13 cellular contexts compared by ENCODE assay signal in the genomic region with DNA sequence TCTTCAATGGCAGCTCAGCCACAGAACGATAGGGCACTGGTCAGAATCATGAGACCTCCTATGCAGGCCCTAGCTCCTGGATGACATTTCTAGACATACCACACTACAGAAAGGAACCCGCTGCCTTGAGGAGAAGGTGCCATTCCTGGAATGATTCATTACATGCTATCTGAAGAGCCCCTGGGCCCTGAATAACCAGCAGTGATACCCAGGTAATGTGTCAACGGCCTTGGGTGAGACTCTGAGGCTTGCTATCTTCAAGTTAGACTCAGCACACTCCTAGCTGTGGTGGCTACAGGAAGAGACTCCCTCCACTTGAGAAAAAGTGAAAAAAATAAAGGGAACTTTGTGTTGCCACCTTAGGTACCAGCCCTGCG.
DNase-seq lines count a peak whose midpoint lies in the region; ATAC-seq and TF ChIP-seq lines count a peak whose summit lies in the region.
"Had no signal": no experiment of that assay in that cellular context is flagged by ENCODE, and none has a peak within 500 bp of the region (broad histone marks: within the 10 kb centered on the region; RNA-seq: fewer than 3 reads in every experiment).

No MANE protein-coding gene starts in this region.

- H3K4me3 Mint-ChIP-seq in activated CD4-positive, alpha-beta memory T cell treated with anti-CD3 and anti-CD28 coated beads for 36 hours: no peak overlapping the region
- H3K4me3 Mint-ChIP-seq in activated CD4-positive, alpha-beta memory T cell treated with anti-CD3 and anti-CD28 coated beads, Interleukin-2, amount 10 ng/mL, durations not matched to agents 7 days and 5 days: no peak overlapping the region
- no peak overlapping the region for H3K4me3 Mint-ChIP-seq in activated T-helper 17 cell treated with anti-CD3 and anti-CD28 coated beads, Interleukin-2, amount 50 U/mL, for 72 hours
- no peak overlapping the region for H3K4me3 Mint-ChIP-seq in stimulated activated naive CD8-positive, alpha-beta T cell treated with anti-CD3 and anti-CD28 coated beads, Interleukin-15, amount 100 ng/mL, for 72 hours
- H3K4me3 Mint-ChIP-seq: CD4-positive, CD25-positive, alpha-beta regulatory T cell had no signal

- DNase-seq in activated CD4-positive, alpha-beta memory T cell treated with anti-CD3 and anti-CD28 coated beads for 36 hours: peak; percentile 13
- no peak for DNase-seq in activated CD4-positive, alpha-beta memory T cell treated with anti-CD3 and anti-CD28 coated beads, Interleukin-2, amount 10 ng/mL, durations not matched to agents 7 days and 5 days
- DNase-seq in stimulated activated naive CD8-positive, alpha-beta T cell treated with anti-CD3 and anti-CD28 coated beads, Interleukin-15, amount 100 ng/mL, for 72 hours: no peak
- no peak for DNase-seq in NOMO-1 (lab: John Stamatoyannopoulos, UW; ENCODE audit: unreplicated experiment in 2 of 2)
- no peak for DNase-seq in SKM-1 (lab: John Stamatoyannopoulos, UW; ENCODE audit: unreplicated experiment)
- DNase-seq: 8988T; AML-193; Calu3; CD4-positive, CD25-positive, alpha-beta regulatory T cell; DMS 273 treated with DMSO at 0.1 percent for 48 hours had no signal

- ATAC-seq in activated T-helper 17 cell treated with anti-CD3 and anti-CD28 coated beads, Interleukin-2, amount 50 U/mL, for 72 hours (replicated peaks): peak; percentile 67
- peak; percentile 80 for ATAC-seq in stimulated activated naive CD8-positive, alpha-beta T cell treated with anti-CD3 and anti-CD28 coated beads, Interleukin-15, amount 100 ng/mL, for 72 hours

- no peak for TF ChIP-seq CTCF in C4-2B (conservative IDR thresholded peaks at IDR 0.05)

- CTCF ChIA-PET in activated CD4-positive, alpha-beta memory T cell treated with anti-CD3 and anti-CD28 coated beads for 36 hours (lab: Charles Lee): no interaction called here
- CTCF ChIA-PET in activated CD4-positive, alpha-beta memory T cell treated with anti-CD3 and anti-CD28 coated beads, Interleukin-2, amount 10 ng/mL, durations not matched to agents 7 days and 5 days (lab: Charles Lee): no interaction called here

- peaks cover 10% of the 10 kb centered on the region for H3K4me1 Mint-ChIP-seq in activated CD4-positive, alpha-beta memory T cell treated with anti-CD3 and anti-CD28 coated beads for 36 hours (ENCODE audit: low read depth)
- H3K4me1 Mint-ChIP-seq in activated CD4-positive, alpha-beta memory T cell treated with anti-CD3 and anti-CD28 coated beads, Interleukin-2, amount 10 ng/mL, durations not matched to agents 7 days and 5 days: no peaks in the 10 kb centered on the region
- H3K4me1 Mint-ChIP-seq in activated T-helper 17 cell treated with anti-CD3 and anti-CD28 coated beads, Interleukin-2, amount 50 U/mL, for 72 hours: no peaks in the 10 kb centered on the region
- H3K4me1 Mint-ChIP-seq in stimulated activated naive CD8-positive, alpha-beta T cell treated with anti-CD3 and anti-CD28 coated beads, Interleukin-15, amount 100 ng/mL, for 72 hours: no peaks in the 10 kb centered on the region
- H3K4me1 Mint-ChIP-seq: CD4-positive, CD25-positive, alpha-beta regulatory T cell had no signal

- no peaks in the 10 kb centered on the region for H3K36me3 Mint-ChIP-seq in activated CD4-positive, alpha-beta memory T cell treated with anti-CD3 and anti-CD28 coated beads for 36 hours
- no peaks in the 10 kb centered on the region for H3K36me3 Mint-ChIP-seq in activated CD4-positive, alpha-beta memory T cell treated with anti-CD3 and anti-CD28 coated beads, Interleukin-2, amount 10 ng/mL, durations not matched to agents 7 days and 5 days (ENCODE audit: low read depth)
- no peaks in the 10 kb centered on the region for H3K36me3 Mint-ChIP-seq in activated T-helper 17 cell treated with anti-CD3 and anti-CD28 coated beads, Interleukin-2, amount 50 U/mL, for 72 hours (ENCODE audit: low read depth)
- H3K36me3 Mint-ChIP-seq: CD4-positive, CD25-positive, alpha-beta regulatory T cell had no signal

- H3K9me3 Mint-ChIP-seq in activated CD4-positive, alpha-beta memory T cell treated with anti-CD3 and anti-CD28 coated beads for 36 hours: peaks cover 16% of the 10 kb centered on the region
- peaks cover 2% of the 10 kb centered on the region for H3K9me3 Mint-ChIP-seq in activated CD4-positive, alpha-beta memory T cell treated with anti-CD3 and anti-CD28 coated beads, Interleukin-2, amount 10 ng/mL, durations not matched to agents 7 days and 5 days
- H3K9me3 Mint-ChIP-seq in activated T-helper 17 cell treated with anti-CD3 and anti-CD28 coated beads, Interleukin-2, amount 50 U/mL, for 72 hours: peaks cover 6% of the 10 kb centered on the region
- H3K9me3 Mint-ChIP-seq in stimulated activated naive CD8-positive, alpha-beta T cell treated with anti-CD3 and anti-CD28 coated beads, Interleukin-15, amount 100 ng/mL, for 72 hours: peaks cover 8 to 11% of the 10 kb centered on the region in 2 donors

- intact Hi-C loops in activated CD4-positive, alpha-beta memory T cell treated with anti-CD3 and anti-CD28 coated beads for 36 hours (cut with micrococcal nuclease): no loop called here

- H3K27ac Mint-ChIP-seq in activated CD4-positive, alpha-beta memory T cell treated with anti-CD3 and anti-CD28 coated beads for 36 hours: no peak overlapping the region
- no peak overlapping the region for H3K27ac Mint-ChIP-seq in activated CD4-positive, alpha-beta memory T cell treated with anti-CD3 and anti-CD28 coated beads, Interleukin-2, amount 10 ng/mL, durations not matched to agents 7 days and 5 days
- H3K27ac Mint-ChIP-seq in activated T-helper 17 cell treated with anti-CD3 and anti-CD28 coated beads, Interleukin-2, amount 50 U/mL, for 72 hours: no peak overlapping the region
- no peak overlapping the region for H3K27ac Mint-ChIP-seq in stimulated activated naive CD8-positive, alpha-beta T cell treated with anti-CD3 and anti-CD28 coated beads, Interleukin-15, amount 100 ng/mL, for 72 hours
- H3K27ac Mint-ChIP-seq: CD4-positive, CD25-positive, alpha-beta regulatory T cell had no signal

- H3K27me3 Mint-ChIP-seq in activated CD4-positive, alpha-beta memory T cell treated with anti-CD3 and anti-CD28 coated beads for 36 hours: peaks cover 3% of the 10 kb centered on the region
- no peaks in the 10 kb centered on the region for H3K27me3 Mint-ChIP-seq in activated CD4-positive, alpha-beta memory T cell treated with anti-CD3 and anti-CD28 coated beads, Interleukin-2, amount 10 ng/mL, durations not matched to agents 7 days and 5 days
- no peaks in the 10 kb centered on the region for H3K27me3 Mint-ChIP-seq in activated T-helper 17 cell treated with anti-CD3 and anti-CD28 coated beads, Interleukin-2, amount 50 U/mL, for 72 hours
- no peaks in the 10 kb centered on the region for H3K27me3 Mint-ChIP-seq in stimulated activated naive CD8-positive, alpha-beta T cell treated with anti-CD3 and anti-CD28 coated beads, Interleukin-15, amount 100 ng/mL, for 72 hours
- H3K27me3 Mint-ChIP-seq: CD4-positive, CD25-positive, alpha-beta regulatory T cell had no signal

- peak overlapping the region; percentile 26 for H3K27ac ChIP-seq in C4-2B
- H3K27ac ChIP-seq: BLaER1 had no signal

- POLR2A ChIA-PET in activated CD4-positive, alpha-beta memory T cell treated with anti-CD3 and anti-CD28 coated beads for 36 hours (lab: Charles Lee): no interaction called here
- POLR2A ChIA-PET in activated CD4-positive, alpha-beta memory T cell treated with anti-CD3 and anti-CD28 coated beads, Interleukin-2, amount 10 ng/mL, durations not matched to agents 7 days and 5 days (lab: Charles Lee): no interaction called here
